In genomic region chr4:154687840-154688239, GRCh38 we compare ENCODE assay signal across 41 cellular contexts. TPM values are rescaled to one million over a fixed set of nuclear protein-coding genes. Genes with fewer than 3 reads are reported as not detected.
"Had no signal": no experiment of that assay in that cellular context is flagged by ENCODE, and none has a peak within 500 bp of the region (broad histone marks: within the 10 kb centered on the region; RNA-seq: fewer than 3 reads in every experiment).

No MANE protein-coding gene starts in this region.

- H3K4me3 Mint-ChIP-seq: activated naive CD4-positive, alpha-beta T cell treated with anti-CD3 and anti-CD28 coated beads for 36 hours; activated naive CD4-positive, alpha-beta T cell treated with anti-CD3 and anti-CD28 coated beads, Interleukin-2, amount 10 ng/mL, durations not matched to agents 7 days and 5 days; activated naive CD4-positive, alpha-beta T cell treated with anti-CD3 and anti-CD28 coated beads, Interleukin-2, amount 50 U/mL, for 24 hours; activated naive CD8-positive, alpha-beta T cell; activated naive CD8-positive, alpha-beta T cell treated with anti-CD3 and anti-CD28 coated beads for 36 hours; activated naive CD8-positive, alpha-beta T cell treated with anti-CD3 and anti-CD28 coated beads, Interleukin-2, amount 10 ng/mL, durations not matched to agents 7 days and 5 days; activated naive CD8-positive, alpha-beta T cell treated with anti-CD3 and anti-CD28 coated beads, Interleukin-2, amount 50 U/mL, for 24 hours; activated T-cell treated with anti-CD3 and anti-CD28 coated beads, Interleukin-2, amount 50 U/mL, for 24 hours; activated T-cell treated with anti-CD3 and anti-CD28 coated beads, Interleukin-2, amount 50 U/mL, for 4 hours; activated T-cell treated with anti-CD3 and anti-CD28 coated beads, Interleukin-2, amount 50 U/mL, for 72 hours; activated T-helper 1 cell treated with anti-CD3 and anti-CD28 coated beads, Interleukin-12 subunit alpha, Interleukin-12 subunit beta, Interleukin-2, Interleukin-4 antibody, amounts not matched to agents 30 ng/mL and 10 ng/mL and 1 ng/mL, durations not matched to agents 14 hours and 24 hours and 36 hours; activated T-helper 17 cell treated with anti-CD3 and anti-CD28 coated beads, Interleukin-2, amount 50 U/mL, for 72 hours; brain; central memory CD8-positive, alpha-beta T cell had no signal

- H3K4me1 ChIP-seq: adrenal gland, ascending aorta, breast epithelium had no signal

- DNase-seq: activated effector memory CD4-positive, alpha-beta T cell treated with anti-CD3 and anti-CD28 coated beads, Interleukin-2, amount 50 U/mL, for 16 hours; activated effector memory CD4-positive, alpha-beta T cell treated with Interleukin-2 at 50 U/mL for 16 hours; activated gamma-delta T cell; activated gamma-delta T cell treated with Interleukin-2 at 50 U/mL for 16 hours; activated naive CD4-positive, alpha-beta T cell; activated naive CD4-positive, alpha-beta T cell treated with anti-CD3 and anti-CD28 coated beads for 36 hours; activated naive CD4-positive, alpha-beta T cell treated with anti-CD3 and anti-CD28 coated beads, Interleukin-2, amount 10 ng/mL, durations not matched to agents 7 days and 5 days; activated naive CD4-positive, alpha-beta T cell treated with anti-CD3 and anti-CD28 coated beads, Interleukin-2, amount 50 U/mL, for 16 hours; activated naive CD4-positive, alpha-beta T cell treated with Interleukin-2 at 50 U/mL for 16 hours; activated naive CD8-positive, alpha-beta T cell treated with anti-CD3 and anti-CD28 coated beads for 36 hours; activated naive CD8-positive, alpha-beta T cell treated with anti-CD3 and anti-CD28 coated beads, Interleukin-2, amount 10 ng/mL, durations not matched to agents 7 days and 5 days; activated naive CD8-positive, alpha-beta T cell treated with anti-CD3 and anti-CD28 coated beads, Interleukin-2, amount 50 U/mL, for 24 hours; activated T-cell treated with anti-CD3 and anti-CD28 coated beads for 4 hours; activated T-cell treated with anti-CD3 and anti-CD28 coated beads, Interleukin-2, amount 50 U/mL, for 1 hour; activated T-cell treated with anti-CD3 and anti-CD28 coated beads, Interleukin-2, amount 50 U/mL, for 24 hours; activated T-cell treated with anti-CD3 and anti-CD28 coated beads, Interleukin-2, amount 50 U/mL, for 4 hours; activated T-cell treated with anti-CD3 and anti-CD28 coated beads, Interleukin-2, amount 50 U/mL, for 48 hours; activated T-cell treated with anti-CD3 and anti-CD28 coated beads, Interleukin-2, amount 50 U/mL, for 72 hours; adrenal gland; amniotic stem cell; amygdala; anterior cingulate cortex; aorta; body of pancreas; brain microvascular endothelial cell; caudate nucleus; central memory CD4-positive, alpha-beta T cell; cerebellar nuclear complex had no signal

- H3K9me3 ChIP-seq: adrenal gland, ascending aorta, body of pancreas, breast epithelium had no signal

- H3K4me3 ChIP-seq: adrenal gland, ascending aorta, body of pancreas, breast epithelium, cardiac muscle cell had no signal

- FAIRE-seq: astrocyte, bronchial epithelial cell had no signal

- H3K9me3 Mint-ChIP-seq: activated naive CD4-positive, alpha-beta T cell treated with anti-CD3 and anti-CD28 coated beads for 36 hours; activated naive CD4-positive, alpha-beta T cell treated with anti-CD3 and anti-CD28 coated beads, Interleukin-2, amount 10 ng/mL, durations not matched to agents 7 days and 5 days; activated naive CD4-positive, alpha-beta T cell treated with anti-CD3 and anti-CD28 coated beads, Interleukin-2, amount 50 U/mL, for 24 hours; activated naive CD4-positive, alpha-beta T cell treated with anti-CD3 and anti-CD28 coated beads, Interleukin-2, amount 50 U/mL, for 72 hours; activated naive CD8-positive, alpha-beta T cell treated with anti-CD3 and anti-CD28 coated beads for 36 hours; activated naive CD8-positive, alpha-beta T cell treated with anti-CD3 and anti-CD28 coated beads, Interleukin-2, amount 10 ng/mL, durations not matched to agents 7 days and 5 days; activated naive CD8-positive, alpha-beta T cell treated with anti-CD3 and anti-CD28 coated beads, Interleukin-2, amount 50 U/mL, for 24 hours; activated T-cell treated with anti-CD3 and anti-CD28 coated beads, Interleukin-2, amount 50 U/mL, for 24 hours; activated T-cell treated with anti-CD3 and anti-CD28 coated beads, Interleukin-2, amount 50 U/mL, for 4 hours; activated T-cell treated with anti-CD3 and anti-CD28 coated beads, Interleukin-2, amount 50 U/mL, for 72 hours; activated T-helper 1 cell treated with anti-CD3 and anti-CD28 coated beads, Interleukin-12 subunit alpha, Interleukin-12 subunit beta, Interleukin-2, Interleukin-4 antibody, amounts not matched to agents 30 ng/mL and 10 ng/mL and 1 ng/mL, durations not matched to agents 14 hours and 24 hours and 36 hours; activated T-helper 17 cell treated with anti-CD3 and anti-CD28 coated beads, Interleukin-2, amount 50 U/mL, for 72 hours; activated T-helper 2 cell treated with anti-CD3 and anti-CD28 coated beads, Interferon-gamma antibody, Interleukin-2, Interleukin-4, amounts not matched to agents 10 μg/mL and 5 μg/mL and 100 μg/mL, durations not matched to agents 14 hours and 24 hours and 36 hours; brain had no signal

- H3K27ac Mint-ChIP-seq: activated naive CD4-positive, alpha-beta T cell treated with anti-CD3 and anti-CD28 coated beads for 36 hours; activated naive CD4-positive, alpha-beta T cell treated with anti-CD3 and anti-CD28 coated beads, Interleukin-2, amount 10 ng/mL, durations not matched to agents 7 days and 5 days; activated naive CD4-positive, alpha-beta T cell treated with anti-CD3 and anti-CD28 coated beads, Interleukin-2, amount 50 U/mL, for 24 hours; activated naive CD4-positive, alpha-beta T cell treated with anti-CD3 and anti-CD28 coated beads, Interleukin-2, amount 50 U/mL, for 72 hours; activated naive CD8-positive, alpha-beta T cell; activated naive CD8-positive, alpha-beta T cell treated with anti-CD3 and anti-CD28 coated beads for 36 hours; activated naive CD8-positive, alpha-beta T cell treated with anti-CD3 and anti-CD28 coated beads, Interleukin-2, amount 10 ng/mL, durations not matched to agents 7 days and 5 days; activated naive CD8-positive, alpha-beta T cell treated with anti-CD3 and anti-CD28 coated beads, Interleukin-2, amount 50 U/mL, for 24 hours; activated T-cell treated with anti-CD3 and anti-CD28 coated beads, Interleukin-2, amount 50 U/mL, for 24 hours; activated T-cell treated with anti-CD3 and anti-CD28 coated beads, Interleukin-2, amount 50 U/mL, for 72 hours; activated T-helper 1 cell treated with anti-CD3 and anti-CD28 coated beads, Interleukin-12 subunit alpha, Interleukin-12 subunit beta, Interleukin-2, Interleukin-4 antibody, amounts not matched to agents 30 ng/mL and 10 ng/mL and 1 ng/mL, durations not matched to agents 14 hours and 24 hours and 36 hours; activated T-helper 17 cell treated with anti-CD3 and anti-CD28 coated beads, Interleukin-2, amount 50 U/mL, for 72 hours; activated T-helper 2 cell treated with anti-CD3 and anti-CD28 coated beads, Interferon-gamma antibody, Interleukin-2, Interleukin-4, amounts not matched to agents 10 μg/mL and 5 μg/mL and 100 μg/mL, durations not matched to agents 14 hours and 24 hours and 36 hours; brain had no signal

- H3K4me1 Mint-ChIP-seq: activated naive CD4-positive, alpha-beta T cell treated with anti-CD3 and anti-CD28 coated beads, Interleukin-2, amount 10 ng/mL, durations not matched to agents 7 days and 5 days; activated naive CD4-positive, alpha-beta T cell treated with anti-CD3 and anti-CD28 coated beads, Interleukin-2, amount 50 U/mL, for 24 hours; activated naive CD8-positive, alpha-beta T cell treated with anti-CD3 and anti-CD28 coated beads for 36 hours; activated naive CD8-positive, alpha-beta T cell treated with anti-CD3 and anti-CD28 coated beads, Interleukin-2, amount 10 ng/mL, durations not matched to agents 7 days and 5 days; activated naive CD8-positive, alpha-beta T cell treated with anti-CD3 and anti-CD28 coated beads, Interleukin-2, amount 50 U/mL, for 24 hours; activated T-helper 17 cell treated with anti-CD3 and anti-CD28 coated beads, Interleukin-2, amount 50 U/mL, for 72 hours; brain; central memory CD8-positive, alpha-beta T cell had no signal

- H3K27me3 ChIP-seq: adrenal gland, ascending aorta, body of pancreas, brain microvascular endothelial cell, breast epithelium, cardiac muscle cell had no signal

- H3K36me3 ChIP-seq: adrenal gland, ascending aorta, brain microvascular endothelial cell, breast epithelium, cardiac muscle cell had no signal

- H3K27ac ChIP-seq: adrenal gland, ascending aorta, body of pancreas, brain microvascular endothelial cell, breast epithelium, cardiac muscle cell had no signal

- ATAC-seq: activated naive CD4-positive, alpha-beta T cell treated with anti-CD3 and anti-CD28 coated beads, Interleukin-2, amount 50 U/mL, for 72 hours; activated naive CD8-positive, alpha-beta T cell treated with anti-CD3 and anti-CD28 coated beads, Interleukin-2, amount 50 U/mL, for 24 hours; activated T-cell treated with anti-CD3 and anti-CD28 coated beads, Interleukin-2, amount 50 U/mL, for 4 hours; activated T-cell treated with anti-CD3 and anti-CD28 coated beads, Interleukin-2, amount 50 U/mL, for 72 hours; activated T-helper 17 cell treated with anti-CD3 and anti-CD28 coated beads, Interleukin-2, amount 50 U/mL, for 72 hours; body of pancreas had no signal

- H3K36me3 Mint-ChIP-seq: activated naive CD4-positive, alpha-beta T cell treated with anti-CD3 and anti-CD28 coated beads, Interleukin-2, amount 10 ng/mL, durations not matched to agents 7 days and 5 days; activated naive CD4-positive, alpha-beta T cell treated with anti-CD3 and anti-CD28 coated beads, Interleukin-2, amount 50 U/mL, for 24 hours; activated naive CD4-positive, alpha-beta T cell treated with anti-CD3 and anti-CD28 coated beads, Interleukin-2, amount 50 U/mL, for 72 hours; activated naive CD8-positive, alpha-beta T cell; activated naive CD8-positive, alpha-beta T cell treated with anti-CD3 and anti-CD28 coated beads for 36 hours; activated naive CD8-positive, alpha-beta T cell treated with anti-CD3 and anti-CD28 coated beads, Interleukin-2, amount 10 ng/mL, durations not matched to agents 7 days and 5 days; brain had no signal

RNA-seq across cellular contexts. Expression of gene LRAT, which starts 56.0 kb away (rescaled TPM):
- total RNA-seq: activated naive CD4-positive, alpha-beta T cell treated with anti-CD3 and anti-CD28 coated beads for 36 hours; activated naive CD4-positive, alpha-beta T cell treated with anti-CD3 and anti-CD28 coated beads, Interleukin-2, amount 50 U/mL, for 72 hours; activated naive CD8-positive, alpha-beta T cell treated with anti-CD3 and anti-CD28 coated beads, Interleukin-2, amount 10 ng/mL, durations not matched to agents 7 days and 5 days; activated T-cell treated with anti-CD3 and anti-CD28 coated beads, Interleukin-2, amount 50 U/mL, for 4 hours; activated T-cell treated with anti-CD3 and anti-CD28 coated beads, Interleukin-2, amount 50 U/mL, for 72 hours; activated T-helper 1 cell treated with anti-CD3 and anti-CD28 coated beads, Interleukin-12 subunit alpha, Interleukin-12 subunit beta, Interleukin-2, Interleukin-4 antibody, amounts not matched to agents 30 ng/mL and 10 ng/mL and 1 ng/mL, durations not matched to agents 14 hours and 24 hours and 36 hours; activated T-helper 17 cell treated with anti-CD3 and anti-CD28 coated beads, Interleukin-2, amount 50 U/mL, for 72 hours; ascending aorta had no signal
